ENCODE assay signal across 1 cellular context in the genomic region with DNA sequence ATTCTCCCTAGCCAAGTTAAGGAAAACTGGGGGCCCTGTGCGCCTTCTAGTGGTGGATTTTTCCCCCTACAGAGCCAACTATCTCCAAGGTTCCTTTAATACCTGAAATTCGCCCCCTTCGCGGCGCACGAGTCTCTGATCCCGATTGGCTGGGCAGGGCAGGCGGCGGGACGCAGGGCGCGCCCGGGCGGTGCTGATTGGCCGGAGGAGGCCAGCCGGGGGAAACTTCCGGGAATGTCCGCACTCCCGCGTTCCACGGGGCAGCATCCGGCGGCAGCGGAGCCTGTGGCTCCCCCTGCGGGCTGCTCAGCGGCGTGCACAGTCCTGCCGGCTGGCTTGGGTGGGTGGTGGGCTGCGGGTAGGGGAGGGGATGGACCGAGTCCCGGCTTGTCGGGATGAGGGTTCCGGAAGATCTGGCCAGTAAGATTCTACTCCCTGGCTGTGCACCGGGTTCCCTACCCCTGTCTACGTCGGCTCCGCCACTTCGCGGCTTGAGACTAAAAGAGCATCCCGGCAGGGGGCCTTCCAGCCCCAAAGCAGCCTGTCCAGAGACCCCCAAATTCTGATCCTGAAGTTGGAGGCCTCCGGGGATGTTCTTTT.
TF ChIP-seq lines count a peak whose summit lies in the region.

TSS of gene NABP2 (plus strand) at position 241 of the 600 bp plus-strand sequence. CDS start 515 bp downstream, outside the sequence.

TF ChIP-seq in HepG2, 621 proteins besides CTCF, POLR2A, EP300 and RAD21 (continued from another document and continues in another):
- TF ChIP-seq, protein P1, sequence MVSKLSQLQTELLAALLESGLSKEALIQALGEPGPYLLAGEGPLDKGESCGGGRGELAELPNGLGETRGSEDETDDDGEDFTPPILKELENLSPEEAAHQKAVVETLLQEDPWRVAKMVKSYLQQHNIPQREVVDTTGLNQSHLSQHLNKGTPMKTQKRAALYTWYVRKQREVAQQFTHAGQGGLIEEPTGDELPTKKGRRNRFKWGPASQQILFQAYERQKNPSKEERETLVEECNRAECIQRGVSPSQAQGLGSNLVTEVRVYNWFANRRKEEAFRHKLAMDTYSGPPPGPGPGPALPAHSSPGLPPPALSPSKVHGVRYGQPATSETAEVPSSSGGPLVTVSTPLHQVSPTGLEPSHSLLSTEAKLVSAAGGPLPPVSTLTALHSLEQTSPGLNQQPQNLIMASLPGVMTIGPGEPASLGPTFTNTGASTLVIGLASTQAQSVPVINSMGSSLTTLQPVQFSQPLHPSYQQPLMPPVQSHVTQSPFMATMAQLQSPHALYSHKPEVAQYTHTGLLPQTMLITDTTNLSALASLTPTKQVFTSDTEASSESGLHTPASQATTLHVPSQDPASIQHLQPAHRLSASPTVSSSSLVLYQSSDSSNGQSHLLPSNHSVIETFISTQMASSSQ (IDR thresholded peaks at IDR 0.05; ENCODE audit: low read depth) = no peak
- TF ChIP-seq, protein P1 (CRISPR knock-in tag; IDR thresholded peaks at IDR 0.05; ENCODE audit: borderline replicate concordance) = no peak; the same call in 1 of the 2 replicates
- TF ChIP-seq ZFP37 (CRISPR knock-in tag; IDR thresholded peaks at IDR 0.05; ENCODE audit: borderline replicate concordance) (no peak), PBX3 (CRISPR knock-in tag; IDR thresholded peaks at IDR 0.05; ENCODE audit: borderline replicate concordance) (no peak), ZNF816 (CRISPR knock-in tag; IDR thresholded peaks at IDR 0.05; ENCODE audit: borderline replicate concordance) (no peak; the same call in 1 of the 2 replicates), ZNF33B (CRISPR knock-in tag; IDR thresholded peaks at IDR 0.05) (no peak), ZNF746 (CRISPR knock-in tag; IDR thresholded peaks at IDR 0.05) (0 out of 2 replicates have a peak, but pooled peaks have one; percentile 86), ZNF143 (CRISPR knock-in tag; IDR thresholded peaks at IDR 0.05) (no peak), ZNF44 (CRISPR knock-in tag; IDR thresholded peaks at IDR 0.05) (no peak), BRD4 (CRISPR knock-in tag; IDR thresholded peaks at IDR 0.05) (no peak), PPARG (CRISPR knock-in tag; conservative IDR thresholded peaks at IDR 0.05) (no peak), CC2D1A (CRISPR knock-in tag; IDR thresholded peaks at IDR 0.05) (no peak), FLYWCH1 (CRISPR knock-in tag; IDR thresholded peaks at IDR 0.05) (no peak), RBM22 (optimal IDR thresholded peaks at IDR 0.05; ENCODE audit: low read length) (no peak), ZNF776 (CRISPR knock-in tag; IDR thresholded peaks at IDR 0.05) (no peak), STAT6 (CRISPR knock-in tag; IDR thresholded peaks at IDR 0.05; ENCODE audit: borderline replicate concordance) (no peak), NR3C1 (CRISPR knock-in tag; IDR thresholded peaks at IDR 0.05) (no peak), ZNF335 (CRISPR knock-in tag; IDR thresholded peaks at IDR 0.05) (no peak), JUND (CRISPR knock-in tag; IDR thresholded peaks at IDR 0.05) (no peak), TFDP2 (CRISPR knock-in tag; IDR thresholded peaks at IDR 0.05) (peak; percentile 94), JDP2 (CRISPR knock-in tag; IDR thresholded peaks at IDR 0.05; ENCODE audit: borderline replicate concordance) (no peak), GFI1 (CRISPR knock-in tag; IDR thresholded peaks at IDR 0.05; ENCODE audit: borderline replicate concordance) (0 out of 2 replicates have a peak, but pooled peaks have one; percentile 31), MED1 (CRISPR knock-in tag; IDR thresholded peaks at IDR 0.05) (peak; percentile 57; the same call in 1 of the 2 replicates), ZNF235 (CRISPR knock-in tag; IDR thresholded peaks at IDR 0.05; ENCODE audit: borderline replicate concordance) (no peak), KDM2A (CRISPR knock-in tag; IDR thresholded peaks at IDR 0.05; ENCODE audit: borderline replicate concordance, low read depth) (peak; percentile 89; the same call in 1 of the 2 replicates), STAG1 (CRISPR knock-in tag; IDR thresholded peaks at IDR 0.05) (peak; percentile 45), SPEN (CRISPR knock-in tag; IDR thresholded peaks at IDR 0.05; ENCODE audit: low read depth) (peak; percentile 88), MZF1 (CRISPR knock-in tag; IDR thresholded peaks at IDR 0.05; ENCODE audit: borderline replicate concordance) (no peak), ZNF350 (CRISPR knock-in tag; IDR thresholded peaks at IDR 0.05; ENCODE audit: borderline replicate concordance, low read depth) (peak; percentile 72; the same call in 1 of the 2 replicates), RXRA (CRISPR knock-in tag; IDR thresholded peaks at IDR 0.05) (0 out of 2 replicates have a peak, but pooled peaks have one; percentile 37), ZFP36L2 (CRISPR knock-in tag; IDR thresholded peaks at IDR 0.05) (no peak), ATF7 (IDR thresholded peaks at IDR 0.05) (no peak), ATF7 (CRISPR knock-in tag; IDR thresholded peaks at IDR 0.05) (no peak), SP5 (CRISPR knock-in tag; IDR thresholded peaks at IDR 0.05; ENCODE audit: borderline replicate concordance, low read depth) (no peak), GTF3A (CRISPR knock-in tag; conservative IDR thresholded peaks at IDR 0.05) (no peak), ZNF687 (CRISPR knock-in tag; IDR thresholded peaks at IDR 0.05) (peak; percentile 94)
- TF ChIP-seq, protein P2, sequence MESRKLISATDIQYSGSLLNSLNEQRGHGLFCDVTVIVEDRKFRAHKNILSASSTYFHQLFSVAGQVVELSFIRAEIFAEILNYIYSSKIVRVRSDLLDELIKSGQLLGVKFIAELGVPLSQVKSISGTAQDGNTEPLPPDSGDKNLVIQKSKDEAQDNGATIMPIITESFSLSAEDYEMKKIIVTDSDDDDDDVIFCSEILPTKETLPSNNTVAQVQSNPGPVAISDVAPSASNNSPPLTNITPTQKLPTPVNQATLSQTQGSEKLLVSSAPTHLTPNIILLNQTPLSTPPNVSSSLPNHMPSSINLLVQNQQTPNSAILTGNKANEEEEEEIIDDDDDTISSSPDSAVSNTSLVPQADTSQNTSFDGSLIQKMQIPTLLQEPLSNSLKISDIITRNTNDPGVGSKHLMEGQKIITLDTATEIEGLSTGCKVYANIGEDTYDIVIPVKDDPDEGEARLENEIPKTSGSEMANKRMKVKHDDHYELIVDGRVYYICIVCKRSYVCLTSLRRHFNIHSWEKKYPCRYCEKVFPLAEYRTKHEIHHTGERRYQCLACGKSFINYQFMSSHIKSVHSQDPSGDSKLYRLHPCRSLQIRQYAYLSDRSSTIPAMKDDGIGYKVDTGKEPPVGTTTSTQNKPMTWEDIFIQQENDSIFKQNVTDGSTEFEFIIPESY (CRISPR knock-in tag; IDR thresholded peaks at IDR 0.05) = no peak; the same call in 1 of the 2 replicates
- TF ChIP-seq, protein P3, sequence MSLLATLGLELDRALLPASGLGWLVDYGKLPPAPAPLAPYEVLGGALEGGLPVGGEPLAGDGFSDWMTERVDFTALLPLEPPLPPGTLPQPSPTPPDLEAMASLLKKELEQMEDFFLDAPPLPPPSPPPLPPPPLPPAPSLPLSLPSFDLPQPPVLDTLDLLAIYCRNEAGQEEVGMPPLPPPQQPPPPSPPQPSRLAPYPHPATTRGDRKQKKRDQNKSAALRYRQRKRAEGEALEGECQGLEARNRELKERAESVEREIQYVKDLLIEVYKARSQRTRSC (CRISPR knock-in tag; IDR thresholded peaks at IDR 0.05; ENCODE audit: low read depth) = no peak
- TF ChIP-seq, protein P4, sequence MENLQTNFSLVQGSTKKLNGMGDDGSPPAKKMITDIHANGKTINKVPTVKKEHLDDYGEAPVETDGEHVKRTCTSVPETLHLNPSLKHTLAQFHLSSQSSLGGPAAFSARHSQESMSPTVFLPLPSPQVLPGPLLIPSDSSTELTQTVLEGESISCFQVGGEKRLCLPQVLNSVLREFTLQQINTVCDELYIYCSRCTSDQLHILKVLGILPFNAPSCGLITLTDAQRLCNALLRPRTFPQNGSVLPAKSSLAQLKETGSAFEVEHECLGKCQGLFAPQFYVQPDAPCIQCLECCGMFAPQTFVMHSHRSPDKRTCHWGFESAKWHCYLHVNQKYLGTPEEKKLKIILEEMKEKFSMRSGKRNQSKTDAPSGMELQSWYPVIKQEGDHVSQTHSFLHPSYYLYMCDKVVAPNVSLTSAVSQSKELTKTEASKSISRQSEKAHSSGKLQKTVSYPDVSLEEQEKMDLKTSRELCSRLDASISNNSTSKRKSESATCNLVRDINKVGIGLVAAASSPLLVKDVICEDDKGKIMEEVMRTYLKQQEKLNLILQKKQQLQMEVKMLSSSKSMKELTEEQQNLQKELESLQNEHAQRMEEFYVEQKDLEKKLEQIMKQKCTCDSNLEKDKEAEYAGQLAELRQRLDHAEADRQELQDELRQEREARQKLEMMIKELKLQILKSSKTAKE (CRISPR knock-in tag; IDR thresholded peaks at IDR 0.05; ENCODE audit: borderline replicate concordance) = no peak
